In the genomic region with DNA sequence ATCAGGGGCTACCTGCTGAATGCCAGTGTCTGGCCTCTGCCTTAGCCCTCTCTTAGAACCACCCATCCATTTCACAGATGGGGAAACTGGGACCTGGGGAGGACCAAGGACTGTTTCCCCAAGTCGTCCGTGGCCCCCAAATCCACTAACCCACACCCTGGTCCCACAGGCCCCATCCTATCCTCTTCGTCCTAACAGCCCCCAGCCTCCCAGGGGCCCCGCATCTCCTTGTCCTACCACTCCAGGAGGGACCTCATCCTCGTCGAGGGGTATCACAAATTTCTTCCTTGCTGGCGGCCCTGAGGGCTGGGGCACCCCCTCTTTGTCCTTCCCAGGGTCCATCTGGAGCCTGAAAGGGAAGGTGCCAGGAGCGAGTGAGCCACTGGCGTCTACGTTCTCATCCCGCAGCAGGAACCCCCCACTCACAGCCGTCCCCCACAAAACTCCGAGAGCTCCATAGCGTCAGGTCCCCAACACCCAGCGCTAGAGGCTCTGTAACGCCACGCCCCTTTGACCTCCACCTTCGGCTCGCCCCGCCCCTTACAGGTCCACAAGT, we compare ENCODE assay signal across 8 cellular contexts. TPM values are rescaled to one million over a fixed set of nuclear protein-coding genes. Genes with fewer than 3 reads are reported as not detected.
DNase-seq lines count a peak whose midpoint lies in the region; ATAC-seq and TF ChIP-seq lines count a peak whose summit lies in the region.

No MANE protein-coding gene starts in this region.

- peaks cover 8% of the 10 kb centered on the region for H3K27me3 Mint-ChIP-seq in nephron progenitor cell (ENCODE audit: low read depth, poor library complexity)

- H3K4me1 ChIP-seq in PC-9 (replicated peaks; ENCODE audit: insufficient read depth) (peaks cover 39% of the 10 kb centered on the region), colonic mucosa (no peaks in the 10 kb centered on the region)

- intact Hi-C loops in PC-9 (cut with micrococcal nuclease; ENCODE audit: unreplicated experiment) (loop anchor here (1.0 to 5.0 kb wide), 2 partner anchors 18 to 344 kb away; a partner anchor contains a TSS), colonic mucosa (cut with DNase I) (no loop called here)

- H4K20me1 ChIP-seq in PC-9 (ENCODE audit: insufficient read depth), result no peaks in the 10 kb centered on the region

- peaks cover 24% of the 10 kb centered on the region for H3K79me2 ChIP-seq in PC-9 (ENCODE audit: low read depth)

- peak overlapping the region; percentile 72; the same call in 1 of the 2 replicates for H2AFZ ChIP-seq in PC-9

- H3K9me3 Mint-ChIP-seq in nephron progenitor cell, result no peaks in the 10 kb centered on the region

- DNase-seq in AG10803 (ENCODE audit: low read depth), result no peak
- DNase-seq in PC-9, result no peak
- DNase-seq in colonic mucosa, result peak; percentile 99
- no peak for DNase-seq in nephron progenitor cell
- no peak for DNase-seq in NCI-H524 treated with DMSO at 0.1 percent for 48 hours (lab: John Stamatoyannopoulos, UW)
- no peak for DNase-seq in NOMO-1 treated with DMSO at 0.1 percent for 48 hours (lab: John Stamatoyannopoulos, UW; ENCODE audit: unreplicated experiment)
- no peak for DNase-seq in G401 (ENCODE audit: low spot score)

- TF ChIP-seq CTCF in AG10803 (conservative IDR thresholded peaks at IDR 0.05; ENCODE audit: low read length), result no peak
- TF ChIP-seq CTCF in PC-9 (conservative IDR thresholded peaks at IDR 0.05), result no peak
- no peak for TF ChIP-seq CTCF in colonic mucosa (IDR thresholded peaks at IDR 0.05)
- TF ChIP-seq CTCF in nephron progenitor cell (IDR thresholded peaks at IDR 0.05), result no peak

- peak overlapping the region; percentile 98 for H3K27ac Mint-ChIP-seq in nephron progenitor cell

- no peaks in the 10 kb centered on the region for H3K9me3 ChIP-seq in PC-9 (ENCODE audit: insufficient read depth, low read depth)
- no peaks in the 10 kb centered on the region for H3K9me3 ChIP-seq in colonic mucosa

- H3K36me3 ChIP-seq in PC-9 (ENCODE audit: low read depth) (peaks cover 8% of the 10 kb centered on the region; the same call in 1 of the 2 replicates), colonic mucosa (no peaks in the 10 kb centered on the region)

- H3K9me2 ChIP-seq in PC-9 (ENCODE audit: insufficient read depth), result no peaks in the 10 kb centered on the region

- H3K4me3 ChIP-seq in AG10803 (ENCODE audit: low read length) (peak overlapping the region; percentile 91), PC-9 (peak overlapping the region; percentile 77), colonic mucosa (peak overlapping the region; percentile 33)

- in situ Hi-C loops in G401 (cut with HindIII; ENCODE audit: low sequenced_read_pairs), result no loop called here

- peak overlapping the region; percentile 87 to 98 for H3K9ac ChIP-seq in colonic mucosa (ENCODE audit: low read depth in 2 of 2, low read length in 2 of 2)

- ATAC-seq in GM19455 (IDR thresholded peaks at IDR 0.05; ENCODE audit: unreplicated experiment), result no peak

- CTCF ChIA-PET in PC-9 (lab: Charles Lee), result no interaction called here

- peaks cover 16% of the 10 kb centered on the region for H3K36me3 Mint-ChIP-seq in nephron progenitor cell (ENCODE audit: low read depth)

- no peaks in the 10 kb centered on the region for H3K27me3 ChIP-seq in PC-9 (ENCODE audit: insufficient read depth, low read depth)
- no peaks in the 10 kb centered on the region for H3K27me3 ChIP-seq in colonic mucosa

- POLR2A ChIA-PET in PC-9 (lab: Charles Lee; ENCODE audit: unreplicated experiment), result interaction anchor here (0.6 to 0.9 kb wide), 3 partner anchors 19 to 294 kb away, joined by 3 to 6 read pairs (median 4); no protein-coding TSS in a partner anchor

- H3K4me2 ChIP-seq in PC-9, result peak overlapping the region; percentile 92

- peak overlapping the region; percentile 94 for H3K4me3 Mint-ChIP-seq in nephron progenitor cell

- no TSS peak for BruUV-seq in PC-9 (replicated peaks; lab: Mats Ljungman, UMichigan)

- peaks cover 43% of the 10 kb centered on the region for H3K4me1 Mint-ChIP-seq in nephron progenitor cell

- peaks cover 46% of the 10 kb centered on the region for H3F3A ChIP-seq in PC-9 (ENCODE audit: insufficient read depth, low read depth)

- H3K27ac ChIP-seq in PC-9 (peak overlapping the region; percentile 99), colonic mucosa (peak overlapping the region; percentile 94)

RNA-seq across cellular contexts. Expression of a gene that starts 0.6 kb away (rescaled TPM):
- total RNA-seq in PC-9 (2021) (102 and 138 TPM in 2 replicates), colonic mucosa (10 to 100 TPM; 30.0 to 37.3 TPM)
- 115 and 130 TPM in 2 replicates for total RNA-seq in G401 (2014; rRNA removed; shearing (Covaris generic))

RNA-seq across cellular contexts. Expression of a gene that starts 16.7 kb away (rescaled TPM):
- total RNA-seq in PC-9 (2021), result 9.6 and 11.5 TPM in 2 replicates
- 1 to 10 TPM; 2.0 to 8.5 TPM for total RNA-seq in colonic mucosa
- total RNA-seq in G401 (2014; rRNA removed; shearing (Covaris generic)), result 28.4 and 32.3 TPM in 2 replicates

RNA-seq across cellular contexts. Expression of a gene that starts 18.2 kb away (rescaled TPM):
- total RNA-seq in PC-9 (2021) (113 and 121 TPM in 2 replicates), colonic mucosa (10 to 100 TPM; 25.9 to 46.2 TPM)
- 3.6 and 21.0 TPM in 2 replicates for total RNA-seq in G401 (2014; rRNA removed; shearing (Covaris generic))

RNA-seq across cellular contexts. Expression of a gene that starts 44.7 kb away (rescaled TPM):
- total RNA-seq in PC-9 (2021) (7.9 and 16.5 TPM in 2 replicates), colonic mucosa (1 to 10 TPM; 1.5 to 3.4 TPM)
- total RNA-seq in G401 (2014; rRNA removed; shearing (Covaris generic)), result 0.31 and 1.5 TPM in 2 replicates

RNA-seq across cellular contexts. Expression of a gene that starts 52.7 kb away (rescaled TPM):
- total RNA-seq in PC-9 (2021) (26.1 and 33.1 TPM in 2 replicates), colonic mucosa (10 to 100 TPM; 12.7 to 17.4 TPM)
- 60.2 and 60.6 TPM in 2 replicates for total RNA-seq in G401 (2014; rRNA removed; shearing (Covaris generic))

Comparison
In these comparisons a context has a peak if more than half of its experiments do, and no peak if none do; other contexts are left out.
1. H3K4me3 ChIP-seq: peak in every context shown above with its lines; median percentile 91 in AG10803; 77 in PC-9; 33 in colonic mucosa.